In genomic region chr6:161008245-161008644, GRCh38 we compare ENCODE assay signal across 10 cellular contexts.
"Had no signal": no experiment of that assay in that cellular context is flagged by ENCODE, and none has a peak within 500 bp of the region (broad histone marks: within the 10 kb centered on the region; RNA-seq: fewer than 3 reads in every experiment).

No MANE protein-coding gene starts in this region.

- H3K9me3 Mint-ChIP-seq: GM23338, H9, HFFc6 had no signal

- H3K27ac Mint-ChIP-seq: H9, HFFc6 had no signal

- H3K27ac ChIP-seq: GM23248 had no signal

- H3K36me3 ChIP-seq: HAP-1 had no signal

- H3K4me3 ChIP-seq: GM23248, GM23338, HAP-1 had no signal

- H3K9me3 ChIP-seq: HAP-1 had no signal

- FAIRE-seq: H1, H54 had no signal

- DNase-seq: GM23248, GOT3, H7, H9, HCEC 1CT, HFFc6 had no signal

- H3K4me3 Mint-ChIP-seq: GM23338, H9, HFFc6 had no signal
